24 cellular contexts compared by ENCODE assay signal in the genomic region with DNA sequence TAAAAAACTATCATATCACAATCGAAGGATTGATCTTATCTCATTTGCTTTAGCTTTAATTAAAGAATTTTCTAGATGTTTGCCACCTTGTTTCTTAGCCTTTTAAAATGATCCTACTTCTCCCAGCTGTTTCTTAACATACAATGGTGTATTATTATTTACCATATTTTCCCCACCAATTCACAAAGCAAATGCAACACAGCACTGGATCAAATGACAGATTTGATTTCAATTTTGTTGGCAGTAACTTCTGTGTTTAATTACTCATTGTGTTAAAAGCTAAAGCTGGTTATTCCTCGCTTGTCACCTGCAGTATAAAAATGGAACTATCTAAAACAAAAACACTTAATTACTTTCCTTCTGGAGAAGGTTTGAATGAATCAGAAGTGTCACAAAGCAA.
"Had no signal": no experiment of that assay in that cellular context is flagged by ENCODE, and none has a peak within 500 bp of the region (broad histone marks: within the 10 kb centered on the region; RNA-seq: fewer than 3 reads in every experiment).

No MANE protein-coding gene starts in this region.

- H3K4me2 ChIP-seq: neural progenitor cell, smooth muscle cell had no signal

- H2AFZ ChIP-seq: neural progenitor cell had no signal

- H3K4me3 ChIP-seq: colonic mucosa, neural progenitor cell, pancreas, smooth muscle cell, testis, upper lobe of right lung had no signal

- H3K27me3 Mint-ChIP-seq: activated CD4-positive, alpha-beta T cell treated with anti-CD3 and anti-CD28 coated beads, Interleukin-2, amount 10 ng/mL, durations not matched to agents 7 days and 5 days; activated naive CD8-positive, alpha-beta T cell treated with anti-CD3 and anti-CD28 coated beads, Interleukin-2, amount 50 U/mL, for 24 hours; activated T-cell treated with anti-CD3 and anti-CD28 coated beads, Interleukin-2, amount 50 U/mL, for 24 hours; central memory CD8-positive, alpha-beta T cell had no signal

- H3K9me3 Mint-ChIP-seq: activated naive CD8-positive, alpha-beta T cell treated with anti-CD3 and anti-CD28 coated beads, Interleukin-2, amount 50 U/mL, for 24 hours; activated T-cell treated with anti-CD3 and anti-CD28 coated beads, Interleukin-2, amount 50 U/mL, for 24 hours; central memory CD8-positive, alpha-beta T cell; endodermal cell had no signal

- H3K27ac ChIP-seq: brain microvascular endothelial cell, neural progenitor cell, pancreas, testis, upper lobe of right lung had no signal

- H3K27ac Mint-ChIP-seq: activated CD4-positive, alpha-beta T cell treated with anti-CD3 and anti-CD28 coated beads, Interleukin-2, amount 10 ng/mL, durations not matched to agents 7 days and 5 days; activated CD8-positive, alpha-beta T cell treated with anti-CD3 and anti-CD28 coated beads, Interleukin-2, amount 10 ng/mL, durations not matched to agents 7 days and 5 days; activated naive CD4-positive, alpha-beta T cell treated with anti-CD3 and anti-CD28 coated beads for 36 hours; activated naive CD8-positive, alpha-beta T cell treated with anti-CD3 and anti-CD28 coated beads, Interleukin-2, amount 50 U/mL, for 24 hours; activated T-cell treated with anti-CD3 and anti-CD28 coated beads, Interleukin-2, amount 50 U/mL, for 24 hours; activated T-helper 2 cell treated with anti-CD3 and anti-CD28 coated beads, Interferon-gamma antibody, Interleukin-2, Interleukin-4, amounts not matched to agents 10 μg/mL and 5 μg/mL and 100 μg/mL, durations not matched to agents 14 hours and 24 hours and 36 hours; endodermal cell; neural progenitor cell; stimulated activated memory B cell treated with anti-CD40 and anti-IgM and Interleukin-4, amounts not matched to agents 10 μg/mL and 1 μg/mL and 100 μg/mL, for 72 hours had no signal

- H3K36me3 ChIP-seq: brain microvascular endothelial cell, colonic mucosa, neural progenitor cell, pancreas, upper lobe of right lung had no signal

- H3K9ac ChIP-seq: neural progenitor cell had no signal

- DNase-seq: activated CD4-positive, alpha-beta T cell treated with anti-CD3 and anti-CD28 coated beads, Interleukin-2, amount 10 ng/mL, durations not matched to agents 7 days and 5 days; activated CD8-positive, alpha-beta T cell treated with anti-CD3 and anti-CD28 coated beads, Interleukin-2, amount 10 ng/mL, durations not matched to agents 7 days and 5 days; activated naive CD4-positive, alpha-beta T cell treated with anti-CD3 and anti-CD28 coated beads for 36 hours; activated naive CD8-positive, alpha-beta T cell treated with anti-CD3 and anti-CD28 coated beads, Interleukin-2, amount 50 U/mL, for 24 hours; activated T-cell treated with anti-CD3 and anti-CD28 coated beads, Interleukin-2, amount 50 U/mL, for 24 hours; anterior cingulate cortex; brain microvascular endothelial cell; colonic mucosa; foreskin melanocyte; head of caudate nucleus; kidney glomerular epithelial cell; left ventricle myocardium superior; pancreas; stimulated activated CD4-positive, alpha-beta T cell treated with anti-CD3 and anti-CD28 coated beads, Interleukin-4, amount 100 ng/mL, for 4 hours; T1000; testis; upper lobe of right lung had no signal

- H3K9me3 ChIP-seq: colonic mucosa, pancreas, testis, upper lobe of right lung had no signal

- H3K36me3 Mint-ChIP-seq: stimulated activated memory B cell treated with anti-CD40 and anti-IgM and Interleukin-4, amounts not matched to agents 10 μg/mL and 1 μg/mL and 100 μg/mL, for 72 hours had no signal

- H3K4me3 Mint-ChIP-seq: activated CD4-positive, alpha-beta T cell treated with anti-CD3 and anti-CD28 coated beads, Interleukin-2, amount 10 ng/mL, durations not matched to agents 7 days and 5 days; activated CD8-positive, alpha-beta T cell treated with anti-CD3 and anti-CD28 coated beads, Interleukin-2, amount 10 ng/mL, durations not matched to agents 7 days and 5 days; activated naive CD4-positive, alpha-beta T cell treated with anti-CD3 and anti-CD28 coated beads for 36 hours; activated naive CD8-positive, alpha-beta T cell treated with anti-CD3 and anti-CD28 coated beads, Interleukin-2, amount 50 U/mL, for 24 hours; activated T-cell treated with anti-CD3 and anti-CD28 coated beads, Interleukin-2, amount 50 U/mL, for 24 hours; central memory CD8-positive, alpha-beta T cell; endodermal cell; neural progenitor cell; stimulated activated memory B cell treated with anti-CD40 and anti-IgM and Interleukin-4, amounts not matched to agents 10 μg/mL and 1 μg/mL and 100 μg/mL, for 72 hours had no signal

- H3K27me3 ChIP-seq: brain microvascular endothelial cell, colonic mucosa, neural progenitor cell, pancreas, testis, upper lobe of right lung had no signal

- ATAC-seq: activated CD8-positive, alpha-beta T cell treated with anti-CD3 and anti-CD28 coated beads, Interleukin-2, amount 10 ng/mL, durations not matched to agents 7 days and 5 days; activated naive CD8-positive, alpha-beta T cell treated with anti-CD3 and anti-CD28 coated beads, Interleukin-2, amount 50 U/mL, for 24 hours; left ventricle myocardium superior; pancreas; sciatic nerve; stimulated activated memory B cell treated with anti-CD40 and anti-IgM and Interleukin-4, amounts not matched to agents 10 μg/mL and 1 μg/mL and 100 μg/mL, for 72 hours; upper lobe of right lung had no signal

- H3K4me1 Mint-ChIP-seq: activated CD4-positive, alpha-beta T cell treated with anti-CD3 and anti-CD28 coated beads, Interleukin-2, amount 10 ng/mL, durations not matched to agents 7 days and 5 days; activated naive CD8-positive, alpha-beta T cell treated with anti-CD3 and anti-CD28 coated beads, Interleukin-2, amount 50 U/mL, for 24 hours; central memory CD8-positive, alpha-beta T cell; stimulated activated memory B cell treated with anti-CD40 and anti-IgM and Interleukin-4, amounts not matched to agents 10 μg/mL and 1 μg/mL and 100 μg/mL, for 72 hours had no signal
